Comparison of ENCODE assay signal across 1 cellular context in genomic region chrX:108087792-108088191, GRCh38.
TF ChIP-seq lines count a peak whose summit lies in the region.

No MANE protein-coding gene starts in this region.

TF ChIP-seq in K562, 482 proteins besides CTCF, POLR2A, EP300 and RAD21 (continued from another document):
- TF ChIP-seq PKNOX1 (IDR thresholded peaks at IDR 0.05) = peak; percentile 76
